ENCODE assay signal across 14 cellular contexts in the genomic region with DNA sequence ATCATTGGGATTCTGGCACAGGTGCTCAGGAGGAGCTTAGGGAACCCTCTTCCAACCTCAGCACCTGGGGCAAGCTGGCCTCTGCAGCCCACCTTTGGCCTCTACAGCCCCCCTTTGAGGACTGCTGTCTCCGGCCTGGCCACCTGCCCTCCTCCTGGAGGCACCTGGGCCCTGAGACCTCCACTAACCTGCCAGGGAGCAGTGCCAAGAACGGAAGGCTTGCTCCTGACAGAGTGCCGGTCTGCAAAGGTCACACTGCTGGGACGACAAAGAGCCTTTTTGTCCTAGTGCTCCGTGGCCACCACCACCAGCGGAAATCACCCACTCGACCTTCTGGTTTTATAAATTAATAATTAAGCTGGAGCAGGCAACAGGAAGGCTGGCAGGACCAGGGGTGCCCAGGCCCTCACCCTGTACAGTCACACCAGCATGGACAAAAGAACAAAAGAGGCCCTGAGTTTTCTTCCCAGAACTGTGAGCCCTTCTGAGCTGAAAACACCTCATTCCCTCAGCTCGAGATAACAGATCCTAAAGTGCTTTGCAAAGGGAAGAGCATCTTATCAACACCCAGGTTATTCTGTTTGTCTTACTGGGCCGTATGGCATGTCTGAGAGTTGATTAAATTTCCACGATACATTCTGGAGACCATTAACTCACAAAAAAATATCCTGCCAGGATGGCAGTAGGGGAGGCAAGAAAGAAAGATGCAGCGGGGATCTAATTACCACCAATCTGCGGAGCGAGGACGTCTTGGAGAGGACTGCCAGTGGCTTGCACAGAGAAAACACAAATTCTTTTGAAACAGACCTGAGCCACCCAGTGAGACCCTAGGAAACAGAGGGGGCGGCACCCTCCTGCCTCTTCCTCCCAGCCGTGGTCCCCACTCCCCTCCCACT. TPM values are rescaled to one million over a fixed set of nuclear protein-coding genes. Genes with fewer than 3 reads are reported as not detected.
DNase-seq lines count a peak whose midpoint lies in the region; ATAC-seq and FAIRE-seq lines count a peak whose summit lies in the region.
"Had no signal": no experiment of that assay in that cellular context is flagged by ENCODE, and none has a peak within 500 bp of the region (broad histone marks: within the 10 kb centered on the region; RNA-seq: fewer than 3 reads in every experiment).

No MANE protein-coding gene starts in this region.

- peaks cover 22% of the 10 kb centered on the region for H3K36me3 Mint-ChIP-seq in activated CD8-positive, alpha-beta memory T cell treated with anti-CD3 and anti-CD28 coated beads, Interleukin-2, amount 10 ng/mL, durations not matched to agents 7 days and 5 days

- WGBS in small intestine, 3 donors, result 42 to 58% (median 49%) methylated on average over 16 of the region's 16 CpGs
- 30% methylated on average over 16 of the region's 16 CpGs for WGBS in GM23248 (ENCODE audit: low coverage in 1 of 2, low lambda C conversion rate in 2 of 2, missing lambda C conversion rate in 2 of 2), 2 experiments

- no peaks in the 10 kb centered on the region for H3K27me3 ChIP-seq in small intestine (ENCODE audit: control insufficient read depth in 2 of 2, insufficient read depth in 2 of 2, low read length in 2 of 2)
- peaks cover 52% of the 10 kb centered on the region for H3K27me3 ChIP-seq in GM23248 (replicated peaks; ENCODE audit: insufficient read depth)

- FAIRE-seq in RCC 7860 (lab: Jason Lieb, UNC), result no peak
- no peak for FAIRE-seq in small intestine (lab: Jason Lieb, UNC)
- FAIRE-seq: TTC549 had no signal

- no peak for ATAC-seq in activated CD8-positive, alpha-beta memory T cell treated with anti-CD3 and anti-CD28 coated beads, Interleukin-2, amount 10 ng/mL, durations not matched to agents 7 days and 5 days
- ATAC-seq: naive thymus-derived CD8-positive, alpha-beta T cell had no signal

- H3K9me3 Mint-ChIP-seq in activated CD8-positive, alpha-beta memory T cell treated with anti-CD3 and anti-CD28 coated beads, Interleukin-2, amount 10 ng/mL, durations not matched to agents 7 days and 5 days (ENCODE audit: low read depth), result peaks cover 9% of the 10 kb centered on the region

- H3F3A ChIP-seq in GM23248 (ENCODE audit: insufficient read depth), result no peaks in the 10 kb centered on the region

- peaks cover 2% of the 10 kb centered on the region for H3K4me1 Mint-ChIP-seq in activated CD8-positive, alpha-beta memory T cell treated with anti-CD3 and anti-CD28 coated beads, Interleukin-2, amount 10 ng/mL, durations not matched to agents 7 days and 5 days
- H3K4me1 Mint-ChIP-seq: naive thymus-derived CD8-positive, alpha-beta T cell had no signal

- no peak overlapping the region for H3K27ac ChIP-seq in small intestine (ENCODE audit: low read depth in 1 of 2, low read length in 1 of 2)
- no peak overlapping the region for H3K27ac ChIP-seq in GM23248

- H4K20me1 ChIP-seq in GM23248 (ENCODE audit: insufficient read depth), result no peaks in the 10 kb centered on the region

- no peak overlapping the region for H3K4me2 ChIP-seq in GM23248 (ENCODE audit: unreplicated experiment)

- CTCF ChIA-PET in activated CD8-positive, alpha-beta memory T cell treated with anti-CD3 and anti-CD28 coated beads, Interleukin-2, amount 10 ng/mL, durations not matched to agents 7 days and 5 days (lab: Charles Lee), result interaction anchor here (0.6 kb wide), 1 partner anchor 972 kb away, joined by 3 read pairs; no protein-coding TSS in a partner anchor

- in situ Hi-C loops in GM23248 (cut with MboI), result no loop called here

- H3K9me3 ChIP-seq in small intestine (ENCODE audit: control insufficient read depth, low read depth) (no peaks in the 10 kb centered on the region), GM23248 (ENCODE audit: low read depth) (no peaks in the 10 kb centered on the region)

- H2AFZ ChIP-seq in GM23248, result no peak overlapping the region

- no peaks in the 10 kb centered on the region for H3K27me3 Mint-ChIP-seq in activated CD8-positive, alpha-beta memory T cell treated with anti-CD3 and anti-CD28 coated beads, Interleukin-2, amount 10 ng/mL, durations not matched to agents 7 days and 5 days
- H3K27me3 Mint-ChIP-seq: activated naive CD8-positive, alpha-beta T cell had no signal

- DNase-seq in NCI-H1417 (lab: John Stamatoyannopoulos, UW), result peak in 2 of 3 experiments; percentile 31 to 35
- DNase-seq in NCI-H1417 treated with DMSO at 0.1 percent for 48 hours (lab: John Stamatoyannopoulos, UW), result no peak
- DNase-seq in RCC 7860 (ENCODE audit: low spot score), result peak; percentile 18
- DNase-seq in kidney glomerular epithelial cell (lab: John Stamatoyannopoulos, UW), result peak; percentile 16
- DNase-seq in small intestine, result peak; percentile 18
- no peak for DNase-seq in stimulated activated CD4-positive, alpha-beta T cell treated with anti-CD3 and anti-CD28 coated beads, Interleukin-1b, Interleukin-23, amount 100 ng/mL, for 48 hours
- DNase-seq in GM23248, result no peak
- DNase-seq in activated CD8-positive, alpha-beta memory T cell treated with anti-CD3 and anti-CD28 coated beads, Interleukin-2, amount 10 ng/mL, durations not matched to agents 7 days and 5 days, result no peak
- DNase-seq: NCI-H226 had no signal

- H3K79me2 ChIP-seq in GM23248 (ENCODE audit: insufficient read depth), result no peaks in the 10 kb centered on the region

- H3K4me1 ChIP-seq in small intestine (ENCODE audit: control insufficient read depth in 2 of 2, insufficient read depth in 1 of 2, low read depth in 1 of 2, low read length in 1 of 2) (no peaks in the 10 kb centered on the region), GM23248 (ENCODE audit: insufficient read depth) (no peaks in the 10 kb centered on the region)

- H3K27ac Mint-ChIP-seq in activated CD8-positive, alpha-beta memory T cell treated with anti-CD3 and anti-CD28 coated beads, Interleukin-2, amount 10 ng/mL, durations not matched to agents 7 days and 5 days, result no peak overlapping the region
- H3K27ac Mint-ChIP-seq: activated naive CD8-positive, alpha-beta T cell; CD8-positive, alpha-beta memory T cell; naive thymus-derived CD8-positive, alpha-beta T cell had no signal

- no peak overlapping the region for H3K4me3 Mint-ChIP-seq in activated CD8-positive, alpha-beta memory T cell treated with anti-CD3 and anti-CD28 coated beads, Interleukin-2, amount 10 ng/mL, durations not matched to agents 7 days and 5 days
- H3K4me3 Mint-ChIP-seq: activated naive CD8-positive, alpha-beta T cell; CD8-positive, alpha-beta memory T cell; naive thymus-derived CD8-positive, alpha-beta T cell had no signal

- no peak overlapping the region for H3K4me3 ChIP-seq in small intestine (ENCODE audit: low read depth in 1 of 2, low read length in 2 of 2)
- no peak overlapping the region for H3K4me3 ChIP-seq in GM23248

- no peak overlapping the region for H3K9ac ChIP-seq in GM23248

- no peaks in the 10 kb centered on the region for H3K9me2 ChIP-seq in GM23248 (ENCODE audit: insufficient read depth)

- H3K36me3 ChIP-seq in small intestine (ENCODE audit: control insufficient read depth in 2 of 2, insufficient read depth in 2 of 2, low read length in 2 of 2) (no peaks in the 10 kb centered on the region), GM23248 (ENCODE audit: low read depth) (no peaks in the 10 kb centered on the region)

RNA-seq across cellular contexts. Expression of a gene that starts 8.2 kb away (rescaled TPM):
- polyA plus RNA-seq in small intestine (1 to 10 TPM in 2 of 3 donors, not detected in 1; 4.9 to 6.4 TPM), GM23248 (2016; fragmentation: Nextera tagmentation; extraction: Ambion mirVana) (0.21 TPM in 1 of 2 replicates, not detected in the other)
- total RNA-seq in GM23248 (2014; rRNA removed; shearing (Covaris generic)), result not detected in 2 replicates
- total RNA-seq in activated CD8-positive, alpha-beta memory T cell treated with anti-CD3 and anti-CD28 coated beads, Interleukin-2, amount 10 ng/mL, durations not matched to agents 7 days and 5 days, result 10 to 100 TPM; 72.7 to 83.8 TPM
- total RNA-seq: naive thymus-derived CD8-positive, alpha-beta T cell; RPMI7951 had no signal

Comparison
In these comparisons a context has a peak if more than half of its experiments do, and no peak if none do; other contexts are left out.
1. DNase-seq: peak in NCI-H1417 (2 of 3), RCC 7860 (single experiment), kidney glomerular epithelial cell (single experiment) and small intestine (single experiment); none in NCI-H1417 treated with DMSO at 0.1 percent for 48 hours (single experiment), stimulated activated CD4-positive, alpha-beta T cell treated with anti-CD3 and anti-CD28 coated beads, Interleukin-1b, Interleukin-23, amount 100 ng/mL, for 48 hours (single experiment), GM23248 (single experiment) and activated CD8-positive, alpha-beta memory T cell treated with anti-CD3 and anti-CD28 coated beads, Interleukin-2, amount 10 ng/mL, durations not matched to agents 7 days and 5 days (single experiment).
2. RNA of a gene that starts 8.2 kb away (total RNA-seq): 72.7 to 83.8 TPM in activated CD8-positive, alpha-beta memory T cell treated with anti-CD3 and anti-CD28 coated beads, Interleukin-2, amount 10 ng/mL, durations not matched to agents 7 days and 5 days; not detected in GM23248; every median in the first group is over 10 times any median in the second.